In the genomic region with DNA sequence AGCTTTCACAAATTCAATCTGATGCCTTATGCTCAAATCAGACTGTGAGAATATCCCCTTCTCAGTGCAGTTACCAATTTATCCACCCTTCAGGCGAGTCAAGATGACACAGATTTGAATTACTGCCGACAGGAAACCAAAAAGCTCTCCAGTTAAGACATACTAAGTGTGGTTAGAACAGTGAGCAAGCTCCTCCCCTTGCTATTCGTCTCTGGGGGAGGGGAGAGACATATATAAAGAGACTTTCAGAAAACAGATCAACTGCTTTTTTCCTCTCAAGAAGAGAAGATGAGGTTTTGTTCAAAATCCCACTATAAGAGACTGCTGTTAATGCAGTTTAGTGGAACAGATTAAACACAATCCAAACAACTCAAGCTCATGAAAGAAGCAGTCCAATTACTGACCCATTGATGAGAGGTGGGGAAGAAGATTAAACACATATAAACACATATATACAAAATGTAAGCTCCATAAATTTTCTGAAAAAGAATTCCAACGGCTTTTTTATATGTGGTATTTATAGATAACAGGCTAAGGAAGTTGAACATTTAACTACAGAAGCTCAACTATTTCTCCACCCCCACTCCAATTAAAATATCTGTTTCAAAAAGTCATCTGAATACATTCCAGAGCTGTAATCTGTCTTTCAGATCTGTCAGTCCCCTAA, we compare ENCODE assay signal across 8 cellular contexts.
DNase-seq lines count a peak whose midpoint lies in the region; ATAC-seq and TF ChIP-seq lines count a peak whose summit lies in the region.

No MANE protein-coding gene starts in this region.

- H3K27ac ChIP-seq in Panc1 (ENCODE audit: low read length) (peak overlapping the region; percentile 94), right atrium auricular region (peak overlapping the region; percentile 52 to 60)

- ATAC-seq in HG02588 (IDR thresholded peaks at IDR 0.05; ENCODE audit: unreplicated experiment) (peak; percentile 72), Panc1 (peak; percentile 78), HG02970 (IDR thresholded peaks at IDR 0.05; ENCODE audit: low FRiP score, unreplicated experiment) (no peak)
- peak; percentile 80 to 83 for ATAC-seq in activated naive CD4-positive, alpha-beta T cell treated with anti-CD3 and anti-CD28 coated beads, Interleukin-2, amount 50 U/mL, for 72 hours

- POLR2A ChIA-PET in Panc1 (lab: Charles Lee), result interaction anchor here (0.6 to 0.7 kb wide), 2 partner anchors 151 to 227 kb away, joined by 3 read pairs; no protein-coding TSS in a partner anchor

- no peaks in the 10 kb centered on the region for H3K9me3 ChIP-seq in Panc1 (ENCODE audit: control insufficient read depth, insufficient read depth, low read depth, low read length)
- H3K9me3 ChIP-seq in right atrium auricular region, result no peaks in the 10 kb centered on the region

- H3K27me3 ChIP-seq in GM06990 (replicated peaks; ENCODE audit: control insufficient read depth, insufficient read depth, low read length) (no peaks in the 10 kb centered on the region), Panc1 (ENCODE audit: control insufficient read depth, insufficient read depth, low read length) (no peaks in the 10 kb centered on the region), right atrium auricular region (no peaks in the 10 kb centered on the region)

- intact Hi-C loops in Panc1 (cut with micrococcal nuclease; ENCODE audit: unreplicated experiment), result no loop called here

- no peaks in the 10 kb centered on the region for H3K9me3 Mint-ChIP-seq in activated naive CD4-positive, alpha-beta T cell treated with anti-CD3 and anti-CD28 coated beads, Interleukin-2, amount 50 U/mL, for 72 hours

- BruUV-seq in Panc1 (replicated peaks; lab: Mats Ljungman, UMichigan), result no TSS peak

- H3K4me3 ChIP-seq in GM06990 (replicated peaks; ENCODE audit: low read depth, low read length) (peak overlapping the region; percentile 61), Panc1 (ENCODE audit: low read depth in 2 of 2, low read length in 2 of 2) (peak overlapping the region; percentile 33 to 45), right atrium auricular region (peak overlapping the region; percentile 16 to 35)

- peaks cover 0 to 15% of the 10 kb centered on the region in 2 donors for H3K36me3 Mint-ChIP-seq in activated naive CD4-positive, alpha-beta T cell treated with anti-CD3 and anti-CD28 coated beads, Interleukin-2, amount 50 U/mL, for 72 hours

- CTCF ChIA-PET in Panc1 (lab: Charles Lee), result no interaction called here

- H3K36me3 ChIP-seq in GM06990 (ENCODE audit: control insufficient read depth, insufficient read depth, low read length) (no peaks in the 10 kb centered on the region), Panc1 (ENCODE audit: control insufficient read depth, insufficient read depth, low read length) (no peaks in the 10 kb centered on the region; the same call in 1 of the 2 replicates), right atrium auricular region (no peaks in the 10 kb centered on the region)

- peak; percentile 25 for DNase-seq in GM06990 (ENCODE audit: extremely low read depth, insufficient read length)
- DNase-seq in Panc1 (ENCODE audit: low read depth, low spot score), result no peak
- DNase-seq in activated naive CD4-positive, alpha-beta T cell treated with anti-CD3 and anti-CD28 coated beads, Interleukin-2, amount 50 U/mL, for 72 hours (ENCODE audit: low spot score in 2 of 2), result peak in 1 of 2 donors; percentile 60
- no peak for DNase-seq in right atrium auricular region (ENCODE audit: low spot score)
- DNase-seq in stimulated activated CD4-positive, alpha-beta T cell treated with anti-CD3 and anti-CD28 coated beads, Interleukin-4, amount 100 ng/mL, for 1 hour, result peak; percentile 26
- DNase-seq in NCI-H1105 treated with DMSO at 0.1 percent for 48 hours (lab: John Stamatoyannopoulos, UW), result no peak

- peaks cover 43% of the 10 kb centered on the region for H3K4me1 ChIP-seq in Panc1 (ENCODE audit: control insufficient read depth, insufficient read depth, low read length)
- peaks cover 0 to 41% of the 10 kb centered on the region in 2 donors for H3K4me1 ChIP-seq in right atrium auricular region

- in situ Hi-C loops in Panc1 (cut with HindIII; ENCODE audit: low pct_unique_long_range_greater_than_20kb, low sequenced_read_pairs), result loop anchor here (25.0 kb wide), 1 partner anchor 103 kb away; a partner anchor contains a TSS

- TF ChIP-seq CTCF in GM06990 (IDR thresholded peaks at IDR 0.05; ENCODE audit: insufficient read depth, low read length, poor library complexity, severe bottlenecking) (no peak), Panc1 (IDR thresholded peaks at IDR 0.05) (no peak), right atrium auricular region (IDR thresholded peaks at IDR 0.05) (no peak)

- peak overlapping the region; percentile 89 to 94 for H3K27ac Mint-ChIP-seq in activated naive CD4-positive, alpha-beta T cell treated with anti-CD3 and anti-CD28 coated beads, Interleukin-2, amount 50 U/mL, for 72 hours

Comparison
In these comparisons a context has a peak if more than half of its experiments do, and no peak if none do; other contexts are left out.
1. DNase-seq: peak in GM06990 (single experiment) and stimulated activated CD4-positive, alpha-beta T cell treated with anti-CD3 and anti-CD28 coated beads, Interleukin-4, amount 100 ng/mL, for 1 hour (single experiment); none in Panc1 (single experiment), right atrium auricular region (single experiment) and NCI-H1105 treated with DMSO at 0.1 percent for 48 hours (single experiment).
2. Peak in every context shown above with its lines, with median percentiles within 50 percentile points of each other: H3K4me3 ChIP-seq.